10 cellular contexts compared by ENCODE assay signal in genomic region chr21:18244721-18245486, GRCh38. TPM values are rescaled to one million over a fixed set of nuclear protein-coding genes. Genes with fewer than 3 reads are reported as not detected.
DNase-seq lines count a peak whose midpoint lies in the region; ATAC-seq and TF ChIP-seq lines count a peak whose summit lies in the region.
"Had no signal": no experiment of that assay in that cellular context is flagged by ENCODE, and none has a peak within 500 bp of the region (broad histone marks: within the 10 kb centered on the region; RNA-seq: fewer than 3 reads in every experiment).

CHODL (plus strand) TSS chr21:18244833; CDS start chr21:18245224, 391 bp downstream.

- H3K4me3 ChIP-seq in fibroblast of lung (replicated peaks in 1 of 4; ENCODE audit: control extremely low read depth in 1 of 4, insufficient read depth in 1 of 4, low read depth in 3 of 4, low read length in 4 of 4) = peak within 1 kb of the TSS in 1 of 4 experiments; percentile 21
- H3K4me3 ChIP-seq in upper lobe of left lung = peak within 1 kb of the TSS; percentile 3 to 41 (median 29)

- H3K27me3 ChIP-seq in fibroblast of lung (ENCODE audit: control insufficient read depth, insufficient read depth, low read length) = no peaks in the 10 kb centered on the region
- peaks cover 0 to 11% (median 0%) of the 10 kb centered on the region in 4 donors for H3K27me3 ChIP-seq in upper lobe of left lung

- peak within 1 kb of the TSS; percentile 32 for H3K4me3 Mint-ChIP-seq in natural killer cell treated with Interleukin-12 subunit alpha and Interleukin-12 subunit beta and Interleukin-15 and Interleukin-18, amount 100 ng/mL, for 72 hours
- H3K4me3 Mint-ChIP-seq: activated CD8-positive, alpha-beta T cell treated with anti-CD3 and anti-CD28 coated beads, Interleukin-2, amount 10 ng/mL, durations not matched to agents 7 days and 5 days had no signal

- H3K9me3 ChIP-seq in fibroblast of lung (ENCODE audit: control insufficient read depth, insufficient read depth, low read depth, low read length) (no peaks in the 10 kb centered on the region), upper lobe of left lung (no peaks in the 10 kb centered on the region)

- WGBS in upper lobe of left lung, 2 donors = 1 to 3% methylated on average over 20 to 55 of the region's 72 CpGs

- DNase-seq in NCI-H748 (lab: John Stamatoyannopoulos, UW; ENCODE audit: unreplicated experiment) (peak; percentile 69), NCI-H748 treated with DMSO at 0.1 percent for 48 hours (lab: John Stamatoyannopoulos, UW) (no peak), fibroblast of lung (ENCODE audit: low read depth in 2 of 2) (peak; percentile 1 to 5), upper lobe of left lung (peak in 1 of 2 donors; percentile 79), pons (ENCODE audit: low spot score) (no peak)
- DNase-seq in natural killer cell treated with Interleukin-12 subunit alpha and Interleukin-12 subunit beta and Interleukin-15 and Interleukin-18, amount 100 ng/mL, for 72 hours (ENCODE audit: low spot score) = no peak
- no peak for DNase-seq in activated CD4-positive, alpha-beta T cell treated with anti-CD3 and anti-CD28 coated beads, Interleukin-2, amount 50 U/mL, for 1 hour
- DNase-seq: activated CD8-positive, alpha-beta T cell treated with anti-CD3 and anti-CD28 coated beads, Interleukin-2, amount 10 ng/mL, durations not matched to agents 7 days and 5 days; effector memory CD4-positive, alpha-beta T cell had no signal

- TF ChIP-seq EP300 in upper lobe of left lung (IDR thresholded peaks at IDR 0.05) = no peak

- H3K9ac ChIP-seq in fibroblast of lung (ENCODE audit: insufficient read depth, low read length) = no peak within 1 kb of the TSS

- H3K27ac ChIP-seq in fibroblast of lung (ENCODE audit: insufficient read depth, low read length) = no peak within 1 kb of the TSS
- no peak within 1 kb of the TSS for H3K27ac ChIP-seq in upper lobe of left lung

- no peaks in the 10 kb centered on the region for H3K79me2 ChIP-seq in fibroblast of lung (ENCODE audit: control insufficient read depth, insufficient read depth, low read length)

- H3K9me3 Mint-ChIP-seq in natural killer cell treated with Interleukin-12 subunit alpha and Interleukin-12 subunit beta and Interleukin-15 and Interleukin-18, amount 100 ng/mL, for 72 hours = no peaks in the 10 kb centered on the region

- ATAC-seq in natural killer cell treated with Interleukin-12 subunit alpha and Interleukin-12 subunit beta and Interleukin-15 and Interleukin-18, amount 100 ng/mL, for 72 hours = peak; percentile 43 to 57
- peak in 1 of 2 donors; percentile 71 for ATAC-seq in upper lobe of left lung (ENCODE audit: low FRiP score in 2 of 2)
- ATAC-seq in HG03045 (IDR thresholded peaks at IDR 0.05; ENCODE audit: unreplicated experiment) = no peak
- ATAC-seq: activated CD8-positive, alpha-beta T cell treated with anti-CD3 and anti-CD28 coated beads, Interleukin-2, amount 10 ng/mL, durations not matched to agents 7 days and 5 days had no signal

- no peak within 1 kb of the TSS for H2AFZ ChIP-seq in fibroblast of lung (ENCODE audit: low read length)

- peaks cover 19 to 21% of the 10 kb centered on the region in 2 donors for H3K27me3 Mint-ChIP-seq in natural killer cell treated with Interleukin-12 subunit alpha and Interleukin-12 subunit beta and Interleukin-15 and Interleukin-18, amount 100 ng/mL, for 72 hours

- H3K36me3 Mint-ChIP-seq in natural killer cell treated with Interleukin-12 subunit alpha and Interleukin-12 subunit beta and Interleukin-15 and Interleukin-18, amount 100 ng/mL, for 72 hours = no peaks in the 10 kb centered on the region

- H3K4me1 Mint-ChIP-seq in natural killer cell treated with Interleukin-12 subunit alpha and Interleukin-12 subunit beta and Interleukin-15 and Interleukin-18, amount 100 ng/mL, for 72 hours (ENCODE audit: low read depth in 2 of 2) = peaks cover 0 to 4% of the 10 kb centered on the region in 2 donors

- no peak for TF ChIP-seq POLR2A in upper lobe of left lung (IDR thresholded peaks at IDR 0.05)

- H3K4me2 ChIP-seq in fibroblast of lung (ENCODE audit: extremely low read depth, insufficient read depth, low read length) = no peak within 1 kb of the TSS

- H3K27ac Mint-ChIP-seq in natural killer cell treated with Interleukin-12 subunit alpha and Interleukin-12 subunit beta and Interleukin-15 and Interleukin-18, amount 100 ng/mL, for 72 hours = no peak within 1 kb of the TSS
- H3K27ac Mint-ChIP-seq: activated CD8-positive, alpha-beta T cell treated with anti-CD3 and anti-CD28 coated beads, Interleukin-2, amount 10 ng/mL, durations not matched to agents 7 days and 5 days had no signal

- no peaks in the 10 kb centered on the region for H3K4me1 ChIP-seq in fibroblast of lung (ENCODE audit: control insufficient read depth, extremely low read depth, insufficient read depth, low read length)
- H3K4me1 ChIP-seq in upper lobe of left lung = peaks cover 6 to 18% (median 10%) of the 10 kb centered on the region in 4 donors

- TF ChIP-seq CTCF in fibroblast of lung (conservative IDR thresholded peaks at IDR 0.05 in 1 of 2, IDR thresholded peaks at IDR 0.05 in 1 of 2; ENCODE audit: low read depth in 1 of 2, low read length in 2 of 2) = no peak
- no peak for TF ChIP-seq CTCF in upper lobe of left lung (IDR thresholded peaks at IDR 0.05)

- H3K36me3 ChIP-seq in fibroblast of lung (ENCODE audit: control insufficient read depth, insufficient read depth, low read length) (no peaks in the 10 kb centered on the region), upper lobe of left lung (no peaks in the 10 kb centered on the region)

- no peaks in the 10 kb centered on the region for H4K20me1 ChIP-seq in fibroblast of lung (ENCODE audit: control insufficient read depth, extremely low read depth, insufficient read depth, low read length)

RNA-seq across cellular contexts. Expression of gene CHODL, which starts in this region (rescaled TPM):
- total RNA-seq in fibroblast of lung (under 0.01 and 0.17 TPM in 2 replicates), upper lobe of left lung (under 1 TPM in 2 of 6 donors, not detected in 4; 0.27 to 0.39 TPM)
- polyA plus RNA-seq in fibroblast of lung = 0.05 TPM in 1 of 2 replicates, not detected in the other
- not detected in 2 replicates for polyA plus RNA-seq in fibroblast of lung (2012)
- not detected in 2 replicates for polyA minus RNA-seq in fibroblast of lung (ENCODE audit: low replicate concordance)
- under 1 TPM in 1 of 2 donors, not detected in 1; 0.26 TPM for total RNA-seq in natural killer cell treated with Interleukin-12 subunit alpha and Interleukin-12 subunit beta and Interleukin-15 and Interleukin-18, amount 100 ng/mL, for 72 hours
- total RNA-seq: activated CD8-positive, alpha-beta T cell treated with anti-CD3 and anti-CD28 coated beads, Interleukin-2, amount 10 ng/mL, durations not matched to agents 7 days and 5 days had no signal

Comparison
In these comparisons a context has a peak if more than half of its experiments do, and no peak if none do; other contexts are left out.
1. Peak in DNase-seq in fibroblast of lung; RNA of the gene not detected or under 1 TPM.
2. Peak in ATAC-seq in natural killer cell treated with Interleukin-12 subunit alpha and Interleukin-12 subunit beta and Interleukin-15 and Interleukin-18, amount 100 ng/mL, for 72 hours; RNA of the gene not detected or under 1 TPM.